17 cellular contexts compared by ENCODE assay signal in genomic region chr5:171840066-171840465, GRCh38. TPM values are rescaled to one million over a fixed set of nuclear protein-coding genes. Genes with fewer than 3 reads are reported as not detected.
A peak's percentile ranks its signal among the peaks of the same experiment; 100 is the strongest.
DNase-seq lines count a peak whose midpoint lies in the region; ATAC-seq and TF ChIP-seq lines count a peak whose summit lies in the region.
"Had no signal": no experiment of that assay in that cellular context is flagged by ENCODE, and none has a peak within 500 bp of the region (broad histone marks: within the 10 kb centered on the region; RNA-seq: fewer than 3 reads in every experiment).

No MANE protein-coding gene starts in this region.

- TF ChIP-seq CTCF in nephron progenitor cell (IDR thresholded peaks at IDR 0.05): no peak
- TF ChIP-seq CTCF in GM10266 (IDR thresholded peaks at IDR 0.05; ENCODE audit: control insufficient read depth, insufficient read depth, low read depth, missing control alignments): no peak

- no peaks in the 10 kb centered on the region for H3K9me3 Mint-ChIP-seq in activated CD4-positive, alpha-beta T cell treated with anti-CD3 and anti-CD28 coated beads for 36 hours (ENCODE audit: low read depth)
- peaks cover 3% of the 10 kb centered on the region for H3K9me3 Mint-ChIP-seq in nephron progenitor cell
- H3K9me3 Mint-ChIP-seq: activated naive CD4-positive, alpha-beta T cell treated with anti-CD3 and anti-CD28 coated beads, Interleukin-2, amount 50 U/mL, for 24 hours; endodermal cell had no signal

- H3K27ac Mint-ChIP-seq in activated CD4-positive, alpha-beta T cell treated with anti-CD3 and anti-CD28 coated beads for 36 hours: no peak overlapping the region
- peak overlapping the region; percentile 73 for H3K27ac Mint-ChIP-seq in nephron progenitor cell
- H3K27ac Mint-ChIP-seq: activated naive CD4-positive, alpha-beta T cell treated with anti-CD3 and anti-CD28 coated beads, Interleukin-2, amount 50 U/mL, for 24 hours; endodermal cell had no signal

- no peaks in the 10 kb centered on the region for H3K27me3 Mint-ChIP-seq in activated CD4-positive, alpha-beta T cell treated with anti-CD3 and anti-CD28 coated beads for 36 hours
- peaks cover 23% of the 10 kb centered on the region for H3K27me3 Mint-ChIP-seq in nephron progenitor cell (ENCODE audit: low read depth, poor library complexity)
- H3K27me3 Mint-ChIP-seq: activated naive CD4-positive, alpha-beta T cell treated with anti-CD3 and anti-CD28 coated beads, Interleukin-2, amount 50 U/mL, for 24 hours had no signal

- H3K4me1 Mint-ChIP-seq in activated CD4-positive, alpha-beta T cell treated with anti-CD3 and anti-CD28 coated beads for 36 hours: no peaks in the 10 kb centered on the region
- H3K4me1 Mint-ChIP-seq in nephron progenitor cell: peaks cover 21% of the 10 kb centered on the region

- CTCF ChIA-PET in activated CD4-positive, alpha-beta T cell treated with anti-CD3 and anti-CD28 coated beads for 36 hours (lab: Charles Lee): interaction anchor here (0.5 kb wide), 1 partner anchor 575 kb away, joined by 3 read pairs; no protein-coding TSS in a partner anchor

- POLR2A ChIA-PET in activated CD4-positive, alpha-beta T cell treated with anti-CD3 and anti-CD28 coated beads for 36 hours (lab: Charles Lee): no interaction called here

- ATAC-seq in activated CD4-positive, alpha-beta T cell treated with anti-CD3 and anti-CD28 coated beads for 36 hours: peak; percentile 74
- no peak for ATAC-seq in HG03342 (IDR thresholded peaks at IDR 0.05; ENCODE audit: unreplicated experiment)
- ATAC-seq: Panc1 had no signal

- in situ Hi-C loops in KBM-7 (cut with MboI; ENCODE audit: low pct_unique_long_range_greater_than_20kb, low sequenced_read_pairs): no loop called here

- peak; percentile 18 for DNase-seq in activated CD4-positive, alpha-beta T cell treated with anti-CD3 and anti-CD28 coated beads for 36 hours
- DNase-seq in activated CD4-positive, alpha-beta T cell treated with anti-CD3 and anti-CD28 coated beads, Interleukin-2, amount 50 U/mL, for 48 hours: no peak
- DNase-seq in KBM-7 (peak; percentile 28), OCI-M1 (lab: John Stamatoyannopoulos, UW) (peak; percentile 35), nephron progenitor cell (no peak), cerebellum (ENCODE audit: low spot score) (no peak), GM10266 (ENCODE audit: extremely low spot score) (no peak)
- DNase-seq: endodermal cell; NCI-H1048; stimulated activated CD4-positive, alpha-beta T cell treated with anti-CD3 and anti-CD28 coated beads, Interleukin-2, amount 100 ng/mL, for 48 hours; stimulated activated naive CD4-positive, alpha-beta T cell had no signal

- intact Hi-C loops in activated CD4-positive, alpha-beta T cell treated with anti-CD3 and anti-CD28 coated beads for 36 hours (cut with DNase I, micrococcal nuclease): no loop called here

- peaks cover 4% of the 10 kb centered on the region for H3K36me3 Mint-ChIP-seq in activated CD4-positive, alpha-beta T cell treated with anti-CD3 and anti-CD28 coated beads for 36 hours (ENCODE audit: low read depth)
- peaks cover 12% of the 10 kb centered on the region for H3K36me3 Mint-ChIP-seq in nephron progenitor cell (ENCODE audit: low read depth)

- no peak overlapping the region for H3K4me3 Mint-ChIP-seq in activated CD4-positive, alpha-beta T cell treated with anti-CD3 and anti-CD28 coated beads for 36 hours
- H3K4me3 Mint-ChIP-seq in nephron progenitor cell: no peak overlapping the region
- H3K4me3 Mint-ChIP-seq: activated naive CD4-positive, alpha-beta T cell treated with anti-CD3 and anti-CD28 coated beads, Interleukin-2, amount 50 U/mL, for 24 hours; endodermal cell had no signal

RNA-seq across cellular contexts. Expression of gene SMIM23, which starts 54.4 kb away (rescaled TPM):
- total RNA-seq in activated CD4-positive, alpha-beta T cell treated with anti-CD3 and anti-CD28 coated beads for 36 hours: not detected
- not detected for total RNA-seq in cerebellum
- total RNA-seq: endodermal cell, H4, kidney epithelial cell, renal cortical epithelial cell had no signal

Comparison
In these comparisons a context has a peak if more than half of its experiments do, and no peak if none do; other contexts are left out.
1. DNase-seq: peak in activated CD4-positive, alpha-beta T cell treated with anti-CD3 and anti-CD28 coated beads for 36 hours (single experiment), KBM-7 (single experiment) and OCI-M1 (single experiment); none in activated CD4-positive, alpha-beta T cell treated with anti-CD3 and anti-CD28 coated beads, Interleukin-2, amount 50 U/mL, for 48 hours (0 of 2), nephron progenitor cell (single experiment), cerebellum (single experiment) and GM10266 (single experiment).